In genomic region chr2:67917332-67918054, GRCh38 we compare ENCODE assay signal across 13 cellular contexts.
A peak's percentile ranks its signal among the peaks of the same experiment; 100 is the strongest.
DNase-seq lines count a peak whose midpoint lies in the region; ATAC-seq and TF ChIP-seq lines count a peak whose summit lies in the region.
"Had no signal": no experiment of that assay in that cellular context is flagged by ENCODE, and none has a peak within 500 bp of the region (broad histone marks: within the 10 kb centered on the region; RNA-seq: fewer than 3 reads in every experiment).

No MANE protein-coding gene starts in this region.

- no peak overlapping the region for H3K14ac ChIP-seq in mesenchymal stem cell (ENCODE audit: low read length in 2 of 2)

- H3K18ac ChIP-seq in mesenchymal stem cell (ENCODE audit: low read depth in 1 of 2, low read length in 2 of 2), result peak overlapping the region; percentile 62 to 89

- peak overlapping the region; percentile 19 for H4K91ac ChIP-seq in mesenchymal stem cell (ENCODE audit: low read length)

- peaks cover 4% of the 10 kb centered on the region for H3K4me1 ChIP-seq in mesenchymal stem cell (ENCODE audit: control insufficient read depth, insufficient read depth, low read depth, low read length)

- H3K27ac Mint-ChIP-seq in chondrocyte (ENCODE audit: unreplicated experiment), result peak overlapping the region; percentile 89
- H3K27ac Mint-ChIP-seq: activated CD4-positive, alpha-beta memory T cell treated with anti-CD3 and anti-CD28 coated beads for 36 hours; activated naive CD8-positive, alpha-beta T cell had no signal

- H2BK15ac ChIP-seq in mesenchymal stem cell (ENCODE audit: low read depth, poor library complexity, severe bottlenecking), result no peak overlapping the region

- no peak overlapping the region for H3K4me2 ChIP-seq in mesenchymal stem cell (ENCODE audit: low read length, poor library complexity, severe bottlenecking)

- intact Hi-C loops in dorsolateral prefrontal cortex (cut with DNase I), result no loop called here

- H3K4me3 ChIP-seq in MG63 (no peak overlapping the region), mesenchymal stem cell (ENCODE audit: insufficient read depth in 1 of 2, low read depth in 1 of 2, low read length in 2 of 2) (peak overlapping the region in 1 of 2 experiments; percentile 25), dorsolateral prefrontal cortex (no peak overlapping the region)

- H2BK12ac ChIP-seq in mesenchymal stem cell (ENCODE audit: low read length in 2 of 2), result peak overlapping the region in 1 of 2 experiments; percentile 47

- H3K79me1 ChIP-seq in mesenchymal stem cell (replicated peaks; ENCODE audit: low read length, poor library complexity, severe bottlenecking), result no peaks in the 10 kb centered on the region

- H3K9ac ChIP-seq in mesenchymal stem cell (ENCODE audit: low read length), result peak overlapping the region; percentile 82

- H3K9me3 ChIP-seq in MG63, result no peaks in the 10 kb centered on the region; the same call in 1 of the 2 replicates
- no peaks in the 10 kb centered on the region for H3K9me3 ChIP-seq in mesenchymal stem cell (ENCODE audit: control insufficient read depth, low read length)

- H3K4me3 Mint-ChIP-seq in chondrocyte (ENCODE audit: unreplicated experiment), result no peak overlapping the region
- H3K4me3 Mint-ChIP-seq: activated CD4-positive, alpha-beta memory T cell treated with anti-CD3 and anti-CD28 coated beads for 36 hours; activated naive CD8-positive, alpha-beta T cell had no signal

- no peaks in the 10 kb centered on the region for H3K9me3 Mint-ChIP-seq in chondrocyte (ENCODE audit: low read depth)
- H3K9me3 Mint-ChIP-seq: activated CD4-positive, alpha-beta memory T cell treated with anti-CD3 and anti-CD28 coated beads for 36 hours had no signal

- no peak overlapping the region for H2BK5ac ChIP-seq in mesenchymal stem cell (ENCODE audit: low read depth, low read length, poor library complexity, severe bottlenecking)

- H2AFZ ChIP-seq in mesenchymal stem cell (ENCODE audit: low read depth, low read length), result peak overlapping the region; percentile 30

- no peak for ATAC-seq in GM18867 (IDR thresholded peaks at IDR 0.05; ENCODE audit: unreplicated experiment)
- no peak for ATAC-seq in GM18502 (IDR thresholded peaks at IDR 0.05; ENCODE audit: poor library complexity, unreplicated experiment)

- H3K36me3 Mint-ChIP-seq in chondrocyte (ENCODE audit: low read depth), result no peaks in the 10 kb centered on the region
- H3K36me3 Mint-ChIP-seq: activated CD4-positive, alpha-beta memory T cell treated with anti-CD3 and anti-CD28 coated beads for 36 hours; activated naive CD8-positive, alpha-beta T cell had no signal

- H4K8ac ChIP-seq in mesenchymal stem cell (ENCODE audit: low read length), result peak overlapping the region; percentile 5

- peak overlapping the region in 1 of 2 experiments; percentile 53 for H3K23ac ChIP-seq in mesenchymal stem cell (ENCODE audit: low read length in 2 of 2)

- DNase-seq in AG08395 (ENCODE audit: low spot score), result peak; percentile 92
- peak; percentile 65 for DNase-seq in MG63
- DNase-seq in chondrocyte (ENCODE audit: low spot score), result no peak
- DNase-seq in mesenchymal stem cell, result peak; percentile 86
- DNase-seq in GDM1 (lab: John Stamatoyannopoulos, UW), result no peak
- DNase-seq in dorsolateral prefrontal cortex, result no peak
- DNase-seq: activated CD4-positive, alpha-beta memory T cell treated with anti-CD3 and anti-CD28 coated beads for 36 hours; NCI-H2081; Right ventricle myocardium superior; stimulated activated naive CD4-positive, alpha-beta T cell had no signal

- H3K4ac ChIP-seq in mesenchymal stem cell (ENCODE audit: low read depth in 1 of 2, low read length in 2 of 2), result no peak overlapping the region

- H3K36me3 ChIP-seq in MG63, result no peaks in the 10 kb centered on the region
- no peaks in the 10 kb centered on the region for H3K36me3 ChIP-seq in mesenchymal stem cell (ENCODE audit: control insufficient read depth in 1 of 2, insufficient read depth in 2 of 2, low read depth in 1 of 2, low read length in 2 of 2)

- H2BK120ac ChIP-seq in mesenchymal stem cell (ENCODE audit: low read depth, low read length), result no peak overlapping the region

- H3K27ac ChIP-seq in mesenchymal stem cell (ENCODE audit: low read length, poor library complexity, severe bottlenecking), result peak overlapping the region; percentile 93
- no peak overlapping the region for H3K27ac ChIP-seq in dorsolateral prefrontal cortex

- WGBS in mesenchymal stem cell, result 0% methylated on average over 1 of the region's 2 CpGs

- TF ChIP-seq CTCF in chondrocyte (IDR thresholded peaks at IDR 0.05) (no peak), dorsolateral prefrontal cortex (IDR thresholded peaks at IDR 0.05 in 54 of 56, conservative IDR thresholded peaks at IDR 0.05 in 2 of 56; ENCODE audit: low read depth in 1 of 56, partially characterized antibody in 56 of 56) (no peak)

- peaks cover 21% of the 10 kb centered on the region for H3K4me1 Mint-ChIP-seq in chondrocyte (ENCODE audit: low read depth)

- H3K27me3 ChIP-seq in MG63 (no peaks in the 10 kb centered on the region), mesenchymal stem cell (ENCODE audit: control insufficient read depth in 1 of 2, insufficient read depth in 1 of 2, low read length in 2 of 2) (no peaks in the 10 kb centered on the region), dorsolateral prefrontal cortex (peaks cover 0 to 5% (median 0%) of the 10 kb centered on the region in 45 donors)

- no peaks in the 10 kb centered on the region for H3K27me3 Mint-ChIP-seq in chondrocyte (ENCODE audit: low read depth)
- H3K27me3 Mint-ChIP-seq: activated CD4-positive, alpha-beta memory T cell treated with anti-CD3 and anti-CD28 coated beads for 36 hours had no signal

- peak overlapping the region; percentile 23 for H2AK5ac ChIP-seq in mesenchymal stem cell (ENCODE audit: low read length, severe bottlenecking)

Comparison
In these comparisons a context has a peak if more than half of its experiments do, and no peak if none do; other contexts are left out.
1. DNase-seq: peak in AG08395 (single experiment), MG63 (single experiment) and mesenchymal stem cell (single experiment); none in chondrocyte (single experiment), GDM1 (single experiment) and dorsolateral prefrontal cortex (0 of 10).